Comparison of ENCODE assay signal across 27 cellular contexts in the genomic region with DNA sequence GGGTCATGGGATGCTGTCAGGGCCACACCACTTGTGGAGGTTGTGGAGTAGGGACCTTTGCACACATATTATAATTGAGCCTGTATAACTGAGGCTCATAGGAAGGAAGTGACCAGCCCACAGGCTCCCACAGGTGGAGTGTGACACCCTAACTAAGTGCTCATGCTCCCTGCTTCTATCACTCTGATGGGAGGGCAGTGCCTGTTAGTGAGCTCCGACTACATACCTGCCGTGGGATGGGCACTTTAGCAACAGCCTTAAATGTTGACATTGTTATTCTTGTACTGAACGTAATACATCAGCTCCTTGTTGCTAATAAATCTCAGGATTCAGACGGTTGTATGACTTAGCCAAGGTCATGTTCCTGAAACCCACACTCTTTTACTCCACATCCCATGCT. TPM values are rescaled to one million over a fixed set of nuclear protein-coding genes. Genes with fewer than 3 reads are reported as not detected.
"Had no signal": no experiment of that assay in that cellular context is flagged by ENCODE, and none has a peak within 500 bp of the region (broad histone marks: within the 10 kb centered on the region; RNA-seq: fewer than 3 reads in every experiment).

No MANE protein-coding gene starts in this region.

- H3K27me3 ChIP-seq: brain microvascular endothelial cell, esophagus muscularis mucosa, foreskin keratinocyte, gastrocnemius medialis had no signal

- H3K4me3 ChIP-seq: esophagus muscularis mucosa, gastrocnemius medialis had no signal

- H3K9me3 ChIP-seq: esophagus muscularis mucosa, gastrocnemius medialis had no signal

- H3K4me1 ChIP-seq: esophagus muscularis mucosa, foreskin keratinocyte, gastrocnemius medialis had no signal

- DNase-seq: activated CD4-positive, alpha-beta memory T cell treated with anti-CD3 and anti-CD28 coated beads for 36 hours; activated CD4-positive, alpha-beta T cell treated with anti-CD3 and anti-CD28 coated beads for 36 hours; activated CD4-positive, alpha-beta T cell treated with anti-CD3 and anti-CD28 coated beads, Interleukin-2, amount 10 ng/mL, durations not matched to agents 24 days and 14 days; activated CD4-positive, CD25-positive, alpha-beta regulatory T cell; activated CD4-positive, CD25-positive, alpha-beta regulatory T cell treated with anti-CD3 and anti-CD28 coated beads, Interleukin-2, amount 50 U/mL, for 72 hours; activated CD8-positive, alpha-beta memory T cell treated with anti-CD3 and anti-CD28 coated beads, Interleukin-2, amount 10 ng/mL, durations not matched to agents 7 days and 5 days; activated CD8-positive, alpha-beta memory T cell treated with anti-CD3 and anti-CD28 coated beads, Interleukin-2, amount 50 U/mL, for 4 hours; activated CD8-positive, alpha-beta T cell treated with anti-CD3 and anti-CD28 coated beads, Interleukin-2, amount 10 ng/mL, durations not matched to agents 7 days and 5 days; activated effector memory CD4-positive, alpha-beta T cell treated with Interleukin-2 at 50 U/mL for 16 hours; activated gamma-delta T cell treated with Interleukin-2 at 50 U/mL for 16 hours; activated naive CD4-positive, alpha-beta T cell treated with anti-CD3 and anti-CD28 coated beads, Interleukin-2, amount 50 U/mL, for 16 hours; activated naive CD4-positive, alpha-beta T cell treated with Interleukin-2 at 50 U/mL for 16 hours; activated T-cell treated with anti-CD3 and anti-CD28 coated beads, Interleukin-2, amount 50 U/mL, for 1 hour; activated T-cell treated with anti-CD3 and anti-CD28 coated beads, Interleukin-2, amount 50 U/mL, for 72 hours; amniotic stem cell; anterior cingulate cortex; brain microvascular endothelial cell; caudate nucleus; cortex of kidney; dermis blood vessel endothelial cell; effector CD4-positive, alpha-beta T cell; effector memory CD8-positive, alpha-beta T cell; gastrocnemius medialis; glutamatergic neuron; T-helper 2 cell had no signal

- ATAC-seq: activated CD4-positive, alpha-beta T cell treated with anti-CD3 and anti-CD28 coated beads for 36 hours; activated CD8-positive, alpha-beta memory T cell treated with anti-CD3 and anti-CD28 coated beads, Interleukin-2, amount 10 ng/mL, durations not matched to agents 7 days and 5 days; activated CD8-positive, alpha-beta T cell treated with anti-CD3 and anti-CD28 coated beads, Interleukin-2, amount 10 ng/mL, durations not matched to agents 7 days and 5 days; activated T-cell treated with anti-CD3 and anti-CD28 coated beads, Interleukin-2, amount 50 U/mL, for 72 hours; effector memory CD8-positive, alpha-beta T cell; foreskin keratinocyte; gastrocnemius medialis had no signal

- H3K36me3 ChIP-seq: brain microvascular endothelial cell, esophagus muscularis mucosa, gastrocnemius medialis had no signal

- H3K27ac ChIP-seq: brain microvascular endothelial cell, esophagus muscularis mucosa, foreskin keratinocyte, gastrocnemius medialis had no signal

RNA-seq across cellular contexts. Expression of a gene that starts 58.0 kb away (rescaled TPM):
- total RNA-seq: foreskin keratinocyte had no signal
- polyA plus RNA-seq: foreskin keratinocyte had no signal
